In the genomic region with DNA sequence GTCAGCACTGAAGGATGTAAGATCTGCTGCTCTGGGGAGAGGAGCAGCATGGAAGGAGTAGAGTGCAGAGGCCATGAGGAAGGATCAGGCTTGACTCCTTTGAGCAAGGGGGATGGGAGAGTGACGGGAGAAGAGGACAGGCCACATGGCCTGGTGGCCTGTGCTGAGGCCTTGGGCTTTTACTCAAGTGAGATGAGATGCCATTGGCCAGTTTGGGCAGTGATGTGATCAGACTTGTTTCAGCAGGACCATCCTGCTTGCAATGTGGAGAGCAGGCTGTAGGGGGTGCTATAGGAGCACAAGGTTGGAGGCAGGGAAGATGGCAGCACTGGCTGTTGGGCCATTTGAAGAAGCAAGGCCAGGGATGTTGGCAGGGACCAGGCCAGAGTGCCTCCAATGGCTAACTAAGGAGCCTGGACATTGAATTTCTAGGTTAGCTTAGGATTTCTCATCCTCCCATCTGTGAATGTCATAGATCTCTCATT, we compare ENCODE assay signal across 8 cellular contexts. TPM values are rescaled to one million over a fixed set of nuclear protein-coding genes. Genes with fewer than 3 reads are reported as not detected.
A peak's percentile ranks its signal among the peaks of the same experiment; 100 is the strongest.
DNase-seq lines count a peak whose midpoint lies in the region; ATAC-seq and TF ChIP-seq lines count a peak whose summit lies in the region.

No MANE protein-coding gene starts in this region.

- H3K9me3 Mint-ChIP-seq in chondrocyte (ENCODE audit: low read depth), result peaks cover 19% of the 10 kb centered on the region
- H3K9me3 Mint-ChIP-seq in neural crest cell, result peaks cover 9% of the 10 kb centered on the region

- peaks cover 3% of the 10 kb centered on the region for H3K36me3 Mint-ChIP-seq in T-helper 17 cell (ENCODE audit: low read depth)
- peaks cover 19% of the 10 kb centered on the region for H3K36me3 Mint-ChIP-seq in chondrocyte (ENCODE audit: low read depth)
- H3K36me3 Mint-ChIP-seq in neural crest cell (ENCODE audit: low read depth), result peaks cover 11% of the 10 kb centered on the region

- H3K27me3 ChIP-seq in upper lobe of left lung, result no peaks in the 10 kb centered on the region

- 83 to 87% methylated on average over 1 of the region's 1 CpG for WGBS in upper lobe of left lung, 2 donors

- no peak for TF ChIP-seq EP300 in upper lobe of left lung (IDR thresholded peaks at IDR 0.05)

- CTCF ChIA-PET in HEK293 (lab: Yijun Ruan, JAX), result interaction anchor here (0.6 to 1.2 kb wide), 4 partner anchors 15 to 626 kb away, joined by 3 to 4 read pairs (median 3); no protein-coding TSS in a partner anchor

- no peak overlapping the region for H3K4me3 ChIP-seq in HEK293 (ENCODE audit: low read depth, low read length)
- H3K4me3 ChIP-seq in upper lobe of left lung, result no peak overlapping the region

- no peaks in the 10 kb centered on the region for H3K4me1 ChIP-seq in HEK293 (ENCODE audit: control insufficient read depth, insufficient read depth, low read length)
- no peaks in the 10 kb centered on the region for H3K4me1 ChIP-seq in upper lobe of left lung

- peak overlapping the region; percentile 1 for H3K4me3 Mint-ChIP-seq in T-helper 17 cell
- H3K4me3 Mint-ChIP-seq in chondrocyte (ENCODE audit: unreplicated experiment), result no peak overlapping the region
- no peak overlapping the region for H3K4me3 Mint-ChIP-seq in neural crest cell

- POLR2A ChIA-PET in HEK293 (lab: Yijun Ruan, JAX), result no interaction called here

- H3K27ac Mint-ChIP-seq in T-helper 17 cell, result no peak overlapping the region
- no peak overlapping the region for H3K27ac Mint-ChIP-seq in chondrocyte (ENCODE audit: unreplicated experiment)
- no peak overlapping the region for H3K27ac Mint-ChIP-seq in neural crest cell (ENCODE audit: unreplicated experiment)

- ATAC-seq in T-helper 17 cell (peak; percentile 35), GM19324 (IDR thresholded peaks at IDR 0.05; ENCODE audit: low FRiP score, unreplicated experiment) (no peak), upper lobe of left lung (ENCODE audit: low FRiP score in 2 of 2) (no peak)

- H3K27ac ChIP-seq in C4-2B (no peak overlapping the region), HEK293 (ENCODE audit: extremely low read depth, low read depth, low read length) (no peak overlapping the region), upper lobe of left lung (no peak overlapping the region)

- H3K9me3 ChIP-seq in HEK293 (ENCODE audit: control insufficient read depth, insufficient read depth, low read depth, low read length) (no peaks in the 10 kb centered on the region), T-helper 17 cell (ENCODE audit: control insufficient read depth, low read length, poor library complexity, severe bottlenecking) (no peaks in the 10 kb centered on the region), upper lobe of left lung (no peaks in the 10 kb centered on the region)

- no peak for TF ChIP-seq POLR2A in upper lobe of left lung (IDR thresholded peaks at IDR 0.05)

- no peaks in the 10 kb centered on the region for H3K27me3 Mint-ChIP-seq in T-helper 17 cell
- H3K27me3 Mint-ChIP-seq in chondrocyte (ENCODE audit: low read depth), result no peaks in the 10 kb centered on the region
- no peaks in the 10 kb centered on the region for H3K27me3 Mint-ChIP-seq in neural crest cell (ENCODE audit: low read depth)

- H3K4me1 Mint-ChIP-seq in T-helper 17 cell, result peaks cover 3% of the 10 kb centered on the region
- no peaks in the 10 kb centered on the region for H3K4me1 Mint-ChIP-seq in chondrocyte (ENCODE audit: low read depth)
- no peaks in the 10 kb centered on the region for H3K4me1 Mint-ChIP-seq in neural crest cell

- TF ChIP-seq CTCF in C4-2B (conservative IDR thresholded peaks at IDR 0.05) (peak; percentile 64), HEK293 (tag by site-specific recombination; IDR thresholded peaks at IDR 0.05) (0 out of 2 replicates have a peak, but pooled peaks have one; percentile 41), chondrocyte (IDR thresholded peaks at IDR 0.05) (peak; percentile 64), neural crest cell (conservative IDR thresholded peaks at IDR 0.05) (peak; percentile 68), upper lobe of left lung (IDR thresholded peaks at IDR 0.05) (peak in 1 of 6 experiments; percentile 26)

- DNase-seq in T-helper 17 cell (peak in 1 of 3 donors; percentile 24), chondrocyte (ENCODE audit: low spot score) (no peak), neural crest cell (ENCODE audit: low read depth, low spot score) (peak; percentile 50), NCI-H187 treated with DMSO at 0.1 percent for 48 hours (lab: John Stamatoyannopoulos, UW) (no peak), upper lobe of left lung (no peak)

- peaks cover 10 to 31% of the 10 kb centered on the region in 2 experiments for H3K36me3 ChIP-seq in HEK293 (ENCODE audit: control insufficient read depth in 2 of 2, insufficient read depth in 1 of 2, low read length in 2 of 2)
- peaks cover 3 to 26% (median 13%) of the 10 kb centered on the region in 4 donors for H3K36me3 ChIP-seq in upper lobe of left lung

TF ChIP-seq in HEK293, 187 proteins besides CTCF, POLR2A, EP300 and RAD21:
- TF ChIP-seq ZNF623 (tag by site-specific recombination; IDR thresholded peaks at IDR 0.05) (no peak), ZNF324 (tag by site-specific recombination; IDR thresholded peaks at IDR 0.05) (no peak), ZNF426 (tag by site-specific recombination; IDR thresholded peaks at IDR 0.05) (no peak), ZNF654 (tag by site-specific recombination; IDR thresholded peaks at IDR 0.05; ENCODE audit: low read depth) (peak; percentile 49), ZNF707 (tag by site-specific recombination; IDR thresholded peaks at IDR 0.05) (no peak)
- TF ChIP-seq, protein P1, sequence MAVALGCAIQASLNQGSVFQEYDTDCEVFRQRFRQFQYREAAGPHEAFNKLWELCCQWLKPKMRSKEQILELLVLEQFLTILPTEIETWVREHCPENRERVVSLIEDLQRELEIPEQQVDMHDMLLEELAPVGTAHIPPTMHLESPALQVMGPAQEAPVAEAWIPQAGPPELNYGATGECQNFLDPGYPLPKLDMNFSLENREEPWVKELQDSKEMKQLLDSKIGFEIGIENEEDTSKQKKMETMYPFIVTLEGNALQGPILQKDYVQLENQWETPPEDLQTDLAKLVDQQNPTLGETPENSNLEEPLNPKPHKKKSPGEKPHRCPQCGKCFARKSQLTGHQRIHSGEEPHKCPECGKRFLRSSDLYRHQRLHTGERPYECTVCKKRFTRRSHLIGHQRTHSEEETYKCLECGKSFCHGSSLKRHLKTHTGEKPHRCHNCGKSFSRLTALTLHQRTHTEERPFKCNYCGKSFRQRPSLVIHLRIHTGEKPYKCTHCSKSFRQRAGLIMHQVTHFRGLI (tag by site-specific recombination; IDR thresholded peaks at IDR 0.05), result no peak

RNA-seq across cellular contexts. Expression of a gene that starts 23.6 kb away (rescaled TPM):
- total RNA-seq in T-helper 17 cell, result not detected
- not detected in 3 replicates for total RNA-seq in chondrocyte
- 0.16 and 0.25 TPM in 2 replicates for total RNA-seq in neural crest cell
- total RNA-seq in upper lobe of left lung, result not detected

RNA-seq across cellular contexts. Expression of a gene that starts 34.9 kb away (rescaled TPM):
- total RNA-seq in T-helper 17 cell, result 10 to 100 TPM in 1 of 2 donors, 1 to 10 TPM in 1; 7.8 to 10.7 TPM
- 27.1 to 30.1 TPM (median 28.8 TPM) in 3 replicates for total RNA-seq in chondrocyte
- 15.4 and 18.1 TPM in 2 replicates for total RNA-seq in neural crest cell
- 10 to 100 TPM in 3 of 6 donors, 1 to 10 TPM in 3; 4.9 to 19.5 (median 10.4) TPM for total RNA-seq in upper lobe of left lung
